ENCODE assay signal across 13 cellular contexts in genomic region chr6:34067814-34068213, GRCh38.
DNase-seq lines count a peak whose midpoint lies in the region; ATAC-seq and TF ChIP-seq lines count a peak whose summit lies in the region.
"Had no signal": no experiment of that assay in that cellular context is flagged by ENCODE, and none has a peak within 500 bp of the region (broad histone marks: within the 10 kb centered on the region; RNA-seq: fewer than 3 reads in every experiment).

No MANE protein-coding gene starts in this region.

- DNase-seq in D341Med (ENCODE audit: low spot score) (peak; percentile 63), OCI-M1 (lab: John Stamatoyannopoulos, UW) (peak; percentile 11), glutamatergic neuron (no peak), Calu3 (no peak)
- no peak for DNase-seq in stimulated activated CD4-positive, alpha-beta T cell treated with anti-CD3 and anti-CD28 coated beads, Interleukin-15, amount 100 ng/mL, for 24 hours
- DNase-seq: anterior cingulate cortex; NK-92 treated with Interleukin-12 subunit alpha and Interleukin-12 subunit beta, amount 100 ng/mL, for 24 hours; sigmoid colon had no signal

- H3K27ac Mint-ChIP-seq in glutamatergic neuron (ENCODE audit: unreplicated experiment) (peak overlapping the region; percentile 71), Calu3 (ENCODE audit: unreplicated experiment) (no peak overlapping the region)

- H3K27ac ChIP-seq in gastroesophageal sphincter = no peak overlapping the region
- H3K27ac ChIP-seq: sigmoid colon, tibial nerve had no signal

- peaks cover 18% of the 10 kb centered on the region for H3K27me3 Mint-ChIP-seq in glutamatergic neuron (ENCODE audit: unreplicated experiment)
- peaks cover 54% of the 10 kb centered on the region for H3K27me3 Mint-ChIP-seq in Calu3 (ENCODE audit: unreplicated experiment)

- no peak for TF ChIP-seq POLR2A in gastroesophageal sphincter (IDR thresholded peaks at IDR 0.05)

- CTCF ChIA-PET in Calu3 (lab: Charles Lee) = interaction anchor here (1.6 kb wide), 1 partner anchor 13 kb away, joined by 9 read pairs; no protein-coding TSS in a partner anchor

- H3K9me3 Mint-ChIP-seq in glutamatergic neuron (ENCODE audit: unreplicated experiment) (peaks cover 25% of the 10 kb centered on the region), Calu3 (ENCODE audit: low read depth, unreplicated experiment) (no peaks in the 10 kb centered on the region)

- intact Hi-C loops in Calu3 (cut with micrococcal nuclease; ENCODE audit: unreplicated experiment) = no loop called here

- peaks cover 76% of the 10 kb centered on the region for H3K27me3 ChIP-seq in gastroesophageal sphincter

- H3K9me3 ChIP-seq in gastroesophageal sphincter = no peaks in the 10 kb centered on the region
- H3K9me3 ChIP-seq: Caco-2, sigmoid colon, tibial nerve had no signal

- H3K36me3 Mint-ChIP-seq in glutamatergic neuron (ENCODE audit: unreplicated experiment) (no peaks in the 10 kb centered on the region), Calu3 (ENCODE audit: insufficient read depth, unreplicated experiment) (no peaks in the 10 kb centered on the region)

- BruUV-seq in Calu3 (replicated peaks; lab: Mats Ljungman, UMichigan) = no TSS peak

- no peak for ATAC-seq in gastroesophageal sphincter
- ATAC-seq in GM18868 (IDR thresholded peaks at IDR 0.05; ENCODE audit: unreplicated experiment) = no peak

- 20% methylated on average over 1 of the region's 13 CpGs; no CpG with 5 or more reads in 1 of the 2 donors for WGBS in gastroesophageal sphincter (ENCODE audit: low coverage in 1 of 2), 2 donors

- peaks cover 0 to 16% (median 0%) of the 10 kb centered on the region in 3 donors for H3K4me1 ChIP-seq in gastroesophageal sphincter
- H3K4me1 ChIP-seq: Caco-2 had no signal

- H3K4me3 Mint-ChIP-seq in glutamatergic neuron (ENCODE audit: unreplicated experiment) (no peak overlapping the region), Calu3 (ENCODE audit: low read depth, unreplicated experiment) (no peak overlapping the region)

- peak; percentile 37; the same call in 1 of the 2 replicates for TF ChIP-seq CTCF in GM12874 (IDR thresholded peaks at IDR 0.05; ENCODE audit: insufficient read depth, low read depth, low read length)
- no peak for TF ChIP-seq CTCF in glutamatergic neuron (IDR thresholded peaks at IDR 0.05; ENCODE audit: partially characterized antibody, unreplicated experiment)
- no peak for TF ChIP-seq CTCF in Calu3 (IDR thresholded peaks at IDR 0.05; ENCODE audit: unreplicated experiment)
- no peak for TF ChIP-seq CTCF in gastroesophageal sphincter (IDR thresholded peaks at IDR 0.05)

- no peak overlapping the region for H3K4me3 ChIP-seq in gastroesophageal sphincter
- H3K4me3 ChIP-seq: sigmoid colon, tibial nerve had no signal

- TF ChIP-seq EP300 in gastroesophageal sphincter (IDR thresholded peaks at IDR 0.05) = no peak

- H3K4me1 Mint-ChIP-seq in glutamatergic neuron (ENCODE audit: low read depth, unreplicated experiment) = peaks cover 43% of the 10 kb centered on the region
- no peaks in the 10 kb centered on the region for H3K4me1 Mint-ChIP-seq in Calu3 (ENCODE audit: low read depth, unreplicated experiment)

- H3K36me3 ChIP-seq in gastroesophageal sphincter = no peaks in the 10 kb centered on the region
- H3K36me3 ChIP-seq: sigmoid colon, tibial nerve had no signal

Comparison
In these comparisons a context has a peak if more than half of its experiments do, and no peak if none do; other contexts are left out.
1. DNase-seq: peak in D341Med (single experiment) and OCI-M1 (single experiment); none in glutamatergic neuron (single experiment), Calu3 (single experiment) and stimulated activated CD4-positive, alpha-beta T cell treated with anti-CD3 and anti-CD28 coated beads, Interleukin-15, amount 100 ng/mL, for 24 hours (single experiment).